ENCODE assay signal across 12 cellular contexts in genomic region chr1:167276969-167277368, GRCh38. TPM values are rescaled to one million over a fixed set of nuclear protein-coding genes. Genes with fewer than 3 reads are reported as not detected.
DNase-seq lines count a peak whose midpoint lies in the region; ATAC-seq, FAIRE-seq and TF ChIP-seq lines count a peak whose summit lies in the region.
"Had no signal": no experiment of that assay in that cellular context is flagged by ENCODE, and none has a peak within 500 bp of the region (broad histone marks: within the 10 kb centered on the region; RNA-seq: fewer than 3 reads in every experiment).

No MANE protein-coding gene starts in this region.

- peak; percentile 43 for DNase-seq in GM12878 (ENCODE audit: low read depth, low spot score)
- no peak for DNase-seq in Right ventricle myocardium inferior (ENCODE audit: missing footprints)
- no peak for DNase-seq in stimulated activated CD4-positive, alpha-beta T cell treated with anti-CD3 and anti-CD28 coated beads, Interleukin-1b, Interleukin-23, amount 100 ng/mL, for 48 hours
- no peak for DNase-seq in kidney
- DNase-seq in NCI-H1694 treated with DMSO at 0.1 percent for 48 hours (lab: John Stamatoyannopoulos, UW) = no peak
- DNase-seq: activated CD4-positive, alpha-beta T cell treated with anti-CD3 and anti-CD28 coated beads for 48 hours; effector CD8-positive, alpha-beta T cell; SIG-M5 had no signal

- no peak overlapping the region; the same call in 1 of the 2 replicates for H2AFZ ChIP-seq in GM12878 (ENCODE audit: control insufficient read depth, low read depth, low read length)

- CTCF ChIA-PET in GM12878 (lab: Yijun Ruan, JAX) = interaction anchor here (1.5 to 5.3 kb wide), 3 partner anchors 9 to 66 kb away, joined by 4 to 23 read pairs (median 22); no protein-coding TSS in a partner anchor

- TF ChIP-seq POLR2A in GM12878 (IDR thresholded peaks at IDR 0.05; ENCODE audit: low read depth, low read length) = no peak

- 35% methylated on average over 3 of the region's 3 CpGs for WGBS in GM12878 (ENCODE audit: insufficient coverage, insufficient replicate concordance, low lambda C conversion rate, missing lambda C conversion rate)

- intact Hi-C loops in GM12878 (cut with micrococcal nuclease; ENCODE audit: unreplicated experiment) = no loop called here
- intact Hi-C loops in Right ventricle myocardium inferior (cut with DNase I) = no loop called here
- intact Hi-C loops in kidney (cut with DNase I) = no loop called here

- peak in 1 of 2 experiments; percentile 68; a peak in 2 of 4 replicates for TF ChIP-seq EP300 in GM12878 (IDR thresholded peaks at IDR 0.05; ENCODE audit: borderline replicate concordance in 1 of 2, control insufficient read depth in 1 of 2, low read depth in 2 of 2, low read length in 2 of 2)

- H3K9ac ChIP-seq in GM12878 (ENCODE audit: control insufficient read depth, insufficient read depth, low read length) (no peak overlapping the region), kidney (ENCODE audit: low read length in 2 of 2) (no peak overlapping the region)

- RAD21 ChIA-PET in GM12878 (lab: Charles Lee; ENCODE audit: unreplicated experiment) = interaction anchor here (0.9 to 2.2 kb wide), 7 partner anchors 10 to 164 kb away, joined by 3 to 7 read pairs (median 5); no protein-coding TSS in a partner anchor

- H3K79me2 ChIP-seq in GM12878 (ENCODE audit: control insufficient read depth, insufficient read depth, low read length) = peaks cover 41% of the 10 kb centered on the region

- peaks cover 19% of the 10 kb centered on the region; the same call in 1 of the 2 replicates for H3K4me1 ChIP-seq in GM12878 (ENCODE audit: control insufficient read depth, insufficient read depth, low read length)
- no peaks in the 10 kb centered on the region for H3K4me1 ChIP-seq in kidney (ENCODE audit: control insufficient read depth in 1 of 2, insufficient read depth in 1 of 2, low read depth in 1 of 2, low read length in 2 of 2)

- in situ Hi-C loops in GM12878 (cut with MboI) = no loop called here

- POLR2A ChIA-PET in GM12878 (lab: Charles Lee) = interaction anchor here (0.7 to 2.9 kb wide), 4 partner anchors 10 to 315 kb away, joined by 3 to 10 read pairs (median 4); no protein-coding TSS in a partner anchor

- H3K27me3 ChIP-seq in GM12878 (replicated peaks in 1 of 2; ENCODE audit: control insufficient read depth in 2 of 2, insufficient read depth in 2 of 2, low read length in 1 of 2) = no peaks in the 10 kb centered on the region

- BruUV-seq in GM12878 (replicated peaks; lab: Mats Ljungman, UMichigan) = no TSS peak

- peak overlapping the region; percentile 24; the same call in 1 of the 2 replicates for H3K4me2 ChIP-seq in GM12878 (ENCODE audit: control insufficient read depth, insufficient read depth)

- FAIRE-seq in GM12878 (lab: Jason Lieb, UNC) (peak; percentile 86), kidney (lab: Jason Lieb, UNC) (no peak)

- no peak for TF ChIP-seq RAD21 in GM12878 (IDR thresholded peaks at IDR 0.05; ENCODE audit: insufficient read depth, low read depth, low read length)

- peak; percentile 74 for ATAC-seq in GM18517 (IDR thresholded peaks at IDR 0.05; ENCODE audit: unreplicated experiment)
- ATAC-seq in GM21390 (IDR thresholded peaks at IDR 0.05; ENCODE audit: unreplicated experiment) = peak; percentile 90
- ATAC-seq in HG03064 (IDR thresholded peaks at IDR 0.05; ENCODE audit: low read depth, unreplicated experiment) = peak; percentile 87
- ATAC-seq in GM12878 = peak; percentile 94
- no peak for ATAC-seq in Right ventricle myocardium inferior

- H3K9me3 ChIP-seq in GM12878 (replicated peaks; ENCODE audit: control insufficient read depth, insufficient read depth, low read length) (peaks cover 2% of the 10 kb centered on the region; the same call in 2 of the 3 replicates), kidney (ENCODE audit: control insufficient read depth in 1 of 2, low read length in 2 of 2) (no peaks in the 10 kb centered on the region)

- no peaks in the 10 kb centered on the region for H4K20me1 ChIP-seq in GM12878 (ENCODE audit: control insufficient read depth, insufficient read depth)

- H3K4me3 ChIP-seq in GM12878 = no peak overlapping the region
- H3K4me3 ChIP-seq in kidney (ENCODE audit: low read length in 2 of 2) = no peak overlapping the region
- H3K4me3 ChIP-seq: skin epidermis had no signal

- H3K36me3 ChIP-seq in GM12878 (ENCODE audit: control insufficient read depth in 2 of 2, insufficient read depth in 2 of 2, low read length in 1 of 2) = no peaks in the 10 kb centered on the region
- no peaks in the 10 kb centered on the region for H3K36me3 ChIP-seq in kidney (ENCODE audit: control insufficient read depth in 1 of 2, insufficient read depth in 2 of 2, low read length in 2 of 2)

- SMC1A ChIA-PET in GM12878 (lab: Charles Lee; ENCODE audit: uncharacterized antibody, unreplicated experiment) = interaction anchor here (0.8 to 2.2 kb wide), 6 partner anchors 9 to 122 kb away, joined by 3 to 17 read pairs (median 4); no protein-coding TSS in a partner anchor

- TF ChIP-seq CTCF in GM12878 (IDR thresholded peaks at IDR 0.05 in 2 of 3, conservative IDR thresholded peaks at IDR 0.05 in 1 of 3; ENCODE audit: control insufficient read depth in 2 of 3, extremely low read depth in 1 of 3, insufficient read depth in 1 of 3, low read depth in 3 of 3, low read length in 3 of 3) = no peak
- no peak for TF ChIP-seq CTCF in kidney (IDR thresholded peaks at IDR 0.05; ENCODE audit: borderline replicate concordance, extremely low read depth, insufficient read depth)

- H3K27ac ChIP-seq in GM12878 (ENCODE audit: control insufficient read depth, insufficient read depth) = peak overlapping the region; percentile 27; the same call in 1 of the 2 replicates
- H3K27ac ChIP-seq in kidney (ENCODE audit: low read depth in 2 of 2, low read length in 2 of 2) = no peak overlapping the region
- H3K27ac ChIP-seq: skin epidermis had no signal

TF ChIP-seq in GM12878, 131 proteins besides CTCF, POLR2A, EP300 and RAD21 (continues in another document):
- TF ChIP-seq MAX (IDR thresholded peaks at IDR 0.05; ENCODE audit: low read depth, low read length) (no peak), BCL3 (IDR thresholded peaks at IDR 0.05; ENCODE audit: borderline replicate concordance, insufficient read depth, low read depth, low read length, poor library complexity, severe bottlenecking) (no peak), NRF1 (conservative IDR thresholded peaks at IDR 0.05; ENCODE audit: low read depth, low read length) (no peak), NR2F1 (conservative IDR thresholded peaks at IDR 0.05) (peak; percentile 97), PML (IDR thresholded peaks at IDR 0.05; ENCODE audit: low read length) (no peak), SMAD5 (IDR thresholded peaks at IDR 0.05; ENCODE audit: low read depth) (no peak), RUNX3 (IDR thresholded peaks at IDR 0.05; ENCODE audit: low read length) (peak; percentile 65), RCOR1 (conservative IDR thresholded peaks at IDR 0.05; ENCODE audit: low read depth, low read length) (no peak), SUZ12 (IDR thresholded peaks at IDR 0.05; ENCODE audit: unreplicated experiment) (no peak), CBX3 (IDR thresholded peaks at IDR 0.05; ENCODE audit: borderline replicate concordance, low read depth) (no peak), ZNF24 (IDR thresholded peaks at IDR 0.05) (peak; percentile 57; the same call in 1 of the 2 replicates), SUPT20H (IDR thresholded peaks at IDR 0.05; ENCODE audit: borderline replicate concordance, control insufficient read depth, low read depth, low read length) (no peak), ZNF217 (IDR thresholded peaks at IDR 0.05) (no peak), ZNF384 (IDR thresholded peaks at IDR 0.05; ENCODE audit: borderline replicate concordance, low read depth, low read length) (peak; percentile 37; the same call in 1 of the 2 replicates), SRF (IDR thresholded peaks at IDR 0.05; ENCODE audit: low read depth in 2 of 2, low read length in 2 of 2) (no peak)

RNA-seq across cellular contexts. Expression of gene POU2F1, which starts 56.3 kb away (rescaled TPM):
- total RNA-seq in GM12878 (2013; cell fraction: nucleolus; rRNA removed) = 130 and 140 TPM in 2 replicates
- 10.1 and 10.2 TPM in 2 replicates for total RNA-seq in GM12878 (2014; rRNA removed)
- total RNA-seq in GM12878 (2014; rRNA removed; fragmentation: Illumina TruSeq; extraction: Trizol) = 15.6 and 15.7 TPM in 2 replicates
- 21.1 and 21.7 TPM in 2 replicates for total RNA-seq in GM12878 (2021)
- 3.8 TPM for polyA plus RNA-seq in GM12878 (2011; ENCODE audit: low read depth)
- 18.0 and 21.0 TPM in 2 replicates for polyA plus RNA-seq in GM12878 (2011; rRNA removed)
- polyA plus RNA-seq in GM12878 (2011; cell fraction: cytosol; rRNA removed) = 14.8 and 17.0 TPM in 2 replicates
- 34.7 and 37.1 TPM in 2 replicates for polyA plus RNA-seq in GM12878 (2011; cell fraction: nucleus; rRNA removed)
- polyA plus RNA-seq in GM12878 (2012) = 5.8 and 8.8 TPM in 2 replicates
- 8.2 and 9.4 TPM in 2 replicates for polyA plus RNA-seq in GM12878 (2014; fragmentation: Illumina TruSeq; extraction: Trizol)
- 1 to 10 TPM; 2.5 to 4.6 TPM for polyA plus RNA-seq in GM12878 (2014; fragmentation: Nextera tagmentation; extraction: Ambion mirVana)
- 6.9 and 7.2 TPM in 2 replicates for polyA plus RNA-seq in GM12878 (2014; rRNA removed)
- polyA plus RNA-seq in GM12878 (2016; fragmentation: Nextera tagmentation; extraction: Ambion mirVana) = 10 to 100 TPM; 14.9 to 20.0 TPM
- 65.6 and 68.2 TPM in 2 replicates for polyA minus RNA-seq in GM12878 (2011; rRNA and poly(A)+ RNA removed)
- 7.9 and 8.9 TPM in 2 replicates for polyA minus RNA-seq in GM12878 (2011; cell fraction: cytosol; rRNA and poly(A)+ RNA removed)
- 30.2 and 46.4 TPM in 2 replicates for polyA minus RNA-seq in GM12878 (2011; cell fraction: nucleus; rRNA and poly(A)+ RNA removed)
- total RNA-seq in Right ventricle myocardium inferior = 7.5 TPM
- 25.2 TPM for total RNA-seq in kidney
- 1.9 TPM for polyA plus RNA-seq in kidney (ENCODE audit: insufficient read depth, low read depth, low replicate concordance)
